8 cellular contexts compared by ENCODE assay signal in the genomic region with DNA sequence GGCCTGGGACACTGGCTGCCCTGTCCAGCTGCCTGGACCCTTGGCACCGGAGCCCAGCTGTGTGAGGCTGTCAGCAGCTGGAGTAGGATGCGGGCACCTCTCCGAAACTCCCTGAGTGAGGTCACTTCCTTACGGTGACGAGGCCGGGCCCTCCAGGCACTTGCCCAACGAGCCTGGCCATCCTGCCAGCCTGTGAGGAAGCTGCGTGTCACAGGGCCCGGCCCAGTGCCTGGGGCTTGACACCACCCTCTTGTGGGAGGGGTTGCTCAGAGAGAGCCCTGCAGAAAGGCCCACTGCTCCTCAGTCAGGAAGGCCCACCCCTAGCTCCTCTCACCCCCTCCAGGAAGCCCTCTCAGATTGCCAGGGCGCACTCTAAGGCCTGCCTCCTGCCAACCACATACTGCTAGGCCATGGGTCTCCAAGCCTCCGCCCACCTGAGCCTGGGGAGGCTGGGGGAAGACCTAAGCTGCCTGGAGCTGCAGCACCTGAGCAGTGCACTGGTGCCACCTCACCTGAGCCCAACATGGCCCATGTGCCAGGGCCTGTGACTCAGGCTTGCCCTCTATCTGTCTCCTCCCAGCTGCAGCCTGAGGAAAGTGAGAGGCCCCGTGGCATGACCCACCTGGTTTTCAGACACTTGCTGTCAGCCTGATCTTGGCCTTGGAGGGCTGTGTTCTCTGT. TPM values are rescaled to one million over a fixed set of nuclear protein-coding genes. Genes with fewer than 3 reads are reported as not detected.
DNase-seq lines count a peak whose midpoint lies in the region; ATAC-seq and TF ChIP-seq lines count a peak whose summit lies in the region.

No MANE protein-coding gene starts in this region.

- H3K4me3 Mint-ChIP-seq in central memory CD8-positive, alpha-beta T cell: no peak overlapping the region

- H3K36me3 Mint-ChIP-seq in central memory CD8-positive, alpha-beta T cell (ENCODE audit: insufficient read depth): peaks cover 22% of the 10 kb centered on the region

- 23 to 24% methylated on average over 12 of the region's 12 CpGs for WGBS in lung, 2 donors

- peak overlapping the region; percentile 67 for H3K27ac Mint-ChIP-seq in central memory CD8-positive, alpha-beta T cell (ENCODE audit: low read depth)

- ATAC-seq in GM21786 (IDR thresholded peaks at IDR 0.05; ENCODE audit: unreplicated experiment): peak; percentile 37
- ATAC-seq in SK-N-SH treated with all-trans-retinoic acid at 6 μM for 48 hours: peak; percentile 48
- ATAC-seq in central memory CD8-positive, alpha-beta T cell (replicated peaks; ENCODE audit: extremely low read depth, poor library complexity, severe bottlenecking): peak; percentile 41
- ATAC-seq in lung (ENCODE audit: insufficient read depth, low FRiP score): peak; percentile 30

- CTCF ChIA-PET in A673 (lab: Charles Lee): no interaction called here

- H3K9me3 ChIP-seq in A673 (ENCODE audit: low read depth, low read length, poor library complexity, severe bottlenecking) (peaks cover 8% of the 10 kb centered on the region), lung (ENCODE audit: control insufficient read depth in 2 of 2, insufficient read depth in 1 of 2, low read length in 1 of 2) (peaks cover 2 to 4% of the 10 kb centered on the region in 2 donors)

- peaks cover 13% of the 10 kb centered on the region for H3K4me1 ChIP-seq in A673 (ENCODE audit: insufficient read depth, low read length, poor library complexity, severe bottlenecking)
- peaks cover 0 to 8% of the 10 kb centered on the region in 2 donors for H3K4me1 ChIP-seq in lung (ENCODE audit: control insufficient read depth in 2 of 2, insufficient read depth in 2 of 2, low read length in 2 of 2)

- peaks cover 14% of the 10 kb centered on the region for H3K9me3 Mint-ChIP-seq in central memory CD8-positive, alpha-beta T cell

- DNase-seq in A673 (ENCODE audit: low spot score) (peak; percentile 47), lung (ENCODE audit: low spot score) (peak; percentile 84), retina (no peak), NCI-H2107 (lab: John Stamatoyannopoulos, UW) (no peak), NCI-H2107 treated with DMSO at 0.1 percent for 48 hours (lab: John Stamatoyannopoulos, UW; ENCODE audit: unreplicated experiment) (no peak)
- peak in 1 of 2 donors; percentile 30 for DNase-seq in central memory CD8-positive, alpha-beta T cell (ENCODE audit: low spot score in 2 of 2)

- BruUV-seq in A673 (replicated peaks; lab: Mats Ljungman, UMichigan): no TSS peak

- POLR2A ChIA-PET in A673 (lab: Charles Lee; ENCODE audit: low non-redundant PET): no interaction called here

- H3K4me1 Mint-ChIP-seq in central memory CD8-positive, alpha-beta T cell: peaks cover 16% of the 10 kb centered on the region

- TF ChIP-seq CTCF in A673 (conservative IDR thresholded peaks at IDR 0.05; ENCODE audit: low read depth, low read length) (no peak), lung (IDR thresholded peaks at IDR 0.05; ENCODE audit: control extremely low read depth, extremely low read depth) (no peak)

- H3K4me3 ChIP-seq in A673 (ENCODE audit: low read depth, low read length, poor library complexity, severe bottlenecking) (no peak overlapping the region), lung (no peak overlapping the region)

- H3K27me3 ChIP-seq in A673 (replicated peaks; ENCODE audit: insufficient read depth, low read depth, low read length, poor library complexity) (no peaks in the 10 kb centered on the region), lung (ENCODE audit: control insufficient read depth, insufficient read depth) (no peaks in the 10 kb centered on the region)

- no peak overlapping the region for H3K27ac ChIP-seq in A673 (ENCODE audit: low read depth, low read length, poor library complexity, severe bottlenecking)
- H3K27ac ChIP-seq in lung (ENCODE audit: low read depth in 1 of 2, low read length in 1 of 2): peak overlapping the region in 1 of 2 donors; percentile 21

- peaks cover 9% of the 10 kb centered on the region for H3K27me3 Mint-ChIP-seq in central memory CD8-positive, alpha-beta T cell

- H3K36me3 ChIP-seq in A673 (ENCODE audit: insufficient read depth, low read length, poor library complexity, severe bottlenecking) (no peaks in the 10 kb centered on the region), lung (ENCODE audit: control insufficient read depth in 2 of 2, insufficient read depth in 2 of 2, low read length in 2 of 2) (no peaks in the 10 kb centered on the region)

- intact Hi-C loops in A673 (cut with micrococcal nuclease; ENCODE audit: unreplicated experiment): no loop called here

TF ChIP-seq in SK-N-SH treated with all-trans-retinoic acid at 6 μM for 48 hours, 23 proteins besides CTCF, POLR2A, EP300 and RAD21:
- TF ChIP-seq RARB (CRISPR knock-in tag; IDR thresholded peaks at IDR 0.05): no peak
- TF ChIP-seq TSHZ2 (CRISPR knock-in tag; IDR thresholded peaks at IDR 0.05): no peak
- no peak for TF ChIP-seq ZFP30 (CRISPR knock-in tag; IDR thresholded peaks at IDR 0.05)
- no peak for TF ChIP-seq SNAI2 (CRISPR knock-in tag; IDR thresholded peaks at IDR 0.05)
- no peak for TF ChIP-seq TCF4 (CRISPR knock-in tag; IDR thresholded peaks at IDR 0.05; ENCODE audit: borderline replicate concordance)
- TF ChIP-seq OSR1 (CRISPR knock-in tag; IDR thresholded peaks at IDR 0.05): no peak
- TF ChIP-seq PPARA (CRISPR knock-in tag; IDR thresholded peaks at IDR 0.05; ENCODE audit: borderline replicate concordance): no peak
- TF ChIP-seq, protein P1, sequence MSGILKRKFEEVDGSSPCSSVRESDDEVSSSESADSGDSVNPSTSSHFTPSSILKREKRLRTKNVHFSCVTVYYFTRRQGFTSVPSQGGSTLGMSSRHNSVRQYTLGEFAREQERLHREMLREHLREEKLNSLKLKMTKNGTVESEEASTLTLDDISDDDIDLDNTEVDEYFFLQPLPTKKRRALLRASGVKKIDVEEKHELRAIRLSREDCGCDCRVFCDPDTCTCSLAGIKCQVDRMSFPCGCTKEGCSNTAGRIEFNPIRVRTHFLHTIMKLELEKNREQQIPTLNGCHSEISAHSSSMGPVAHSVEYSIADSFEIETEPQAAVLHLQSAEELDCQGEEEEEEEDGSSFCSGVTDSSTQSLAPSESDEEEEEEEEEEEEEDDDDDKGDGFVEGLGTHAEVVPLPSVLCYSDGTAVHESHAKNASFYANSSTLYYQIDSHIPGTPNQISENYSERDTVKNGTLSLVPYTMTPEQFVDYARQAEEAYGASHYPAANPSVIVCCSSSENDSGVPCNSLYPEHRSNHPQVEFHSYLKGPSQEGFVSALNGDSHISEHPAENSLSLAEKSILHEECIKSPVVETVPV (CRISPR knock-in tag; IDR thresholded peaks at IDR 0.05): no peak
- no peak for TF ChIP-seq BACH2 (CRISPR knock-in tag; IDR thresholded peaks at IDR 0.05; ENCODE audit: borderline replicate concordance)
- no peak for TF ChIP-seq ISL1 (CRISPR knock-in tag; IDR thresholded peaks at IDR 0.05)
- no peak for TF ChIP-seq ZNF565 (CRISPR knock-in tag; conservative IDR thresholded peaks at IDR 0.05; ENCODE audit: low read depth)
- no peak for TF ChIP-seq GLIS3 (CRISPR knock-in tag; IDR thresholded peaks at IDR 0.05)
- TF ChIP-seq ZNF8 (CRISPR knock-in tag; IDR thresholded peaks at IDR 0.05): no peak
- TF ChIP-seq ESRRG (CRISPR knock-in tag; IDR thresholded peaks at IDR 0.05): no peak
- TF ChIP-seq, protein P2, sequence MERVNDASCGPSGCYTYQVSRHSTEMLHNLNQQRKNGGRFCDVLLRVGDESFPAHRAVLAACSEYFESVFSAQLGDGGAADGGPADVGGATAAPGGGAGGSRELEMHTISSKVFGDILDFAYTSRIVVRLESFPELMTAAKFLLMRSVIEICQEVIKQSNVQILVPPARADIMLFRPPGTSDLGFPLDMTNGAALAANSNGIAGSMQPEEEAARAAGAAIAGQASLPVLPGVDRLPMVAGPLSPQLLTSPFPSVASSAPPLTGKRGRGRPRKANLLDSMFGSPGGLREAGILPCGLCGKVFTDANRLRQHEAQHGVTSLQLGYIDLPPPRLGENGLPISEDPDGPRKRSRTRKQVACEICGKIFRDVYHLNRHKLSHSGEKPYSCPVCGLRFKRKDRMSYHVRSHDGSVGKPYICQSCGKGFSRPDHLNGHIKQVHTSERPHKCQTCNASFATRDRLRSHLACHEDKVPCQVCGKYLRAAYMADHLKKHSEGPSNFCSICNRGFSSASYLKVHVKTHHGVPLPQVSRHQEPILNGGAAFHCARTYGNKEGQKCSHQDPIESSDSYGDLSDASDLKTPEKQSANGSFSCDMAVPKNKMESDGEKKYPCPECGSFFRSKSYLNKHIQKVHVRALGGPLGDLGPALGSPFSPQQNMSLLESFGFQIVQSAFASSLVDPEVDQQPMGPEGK (CRISPR knock-in tag; IDR thresholded peaks at IDR 0.05; ENCODE audit: borderline replicate concordance): no peak
- no peak for TF ChIP-seq ZFP3 (CRISPR knock-in tag; IDR thresholded peaks at IDR 0.05)
- no peak for TF ChIP-seq ZNF70 (CRISPR knock-in tag; IDR thresholded peaks at IDR 0.05)

RNA-seq across cellular contexts. Expression of gene PHLDA2, which starts 4.3 kb away (rescaled TPM):
- total RNA-seq in A673 (2021): 25.0 and 33.7 TPM in 2 replicates
- total RNA-seq in lung: 10 to 100 TPM in 1 of 2 donors, under 1 TPM in 1; 0.60 to 22.0 TPM
- polyA plus RNA-seq in lung: 10 to 100 TPM; 24.1 to 49.2 TPM

RNA-seq across cellular contexts. Expression of gene CDKN1C, which starts 47.9 kb away (rescaled TPM):
- total RNA-seq in A673 (2021): 2.9 and 3.5 TPM in 2 replicates
- total RNA-seq in lung: 100 to 1,000 TPM in 1 of 2 donors, 10 to 100 TPM in 1; 29.7 to 123 TPM
- polyA plus RNA-seq in lung: 10 to 100 TPM in 1 of 2 donors, 1 to 10 TPM in 1; 9.9 to 24.0 TPM

RNA-seq across cellular contexts. Expression of gene NAP1L4, which starts 58.6 kb away (rescaled TPM):
- total RNA-seq in A673 (2021): 169 and 184 TPM in 2 replicates
- total RNA-seq in lung: 100 to 1,000 TPM in 1 of 2 donors, 10 to 100 TPM in 1; 81.6 to 191 TPM
- 10 to 100 TPM; 56.3 to 73.0 TPM for polyA plus RNA-seq in lung

Comparison
In these comparisons a context has a peak if more than half of its experiments do, and no peak if none do; other contexts are left out.
1. DNase-seq: peak in A673 (single experiment) and lung (single experiment); none in retina (single experiment), NCI-H2107 (single experiment) and NCI-H2107 treated with DMSO at 0.1 percent for 48 hours (single experiment).
2. Peak in every context shown above with its lines, with median percentiles within 50 percentile points of each other: ATAC-seq.